14 cellular contexts compared by ENCODE assay signal in the genomic region with DNA sequence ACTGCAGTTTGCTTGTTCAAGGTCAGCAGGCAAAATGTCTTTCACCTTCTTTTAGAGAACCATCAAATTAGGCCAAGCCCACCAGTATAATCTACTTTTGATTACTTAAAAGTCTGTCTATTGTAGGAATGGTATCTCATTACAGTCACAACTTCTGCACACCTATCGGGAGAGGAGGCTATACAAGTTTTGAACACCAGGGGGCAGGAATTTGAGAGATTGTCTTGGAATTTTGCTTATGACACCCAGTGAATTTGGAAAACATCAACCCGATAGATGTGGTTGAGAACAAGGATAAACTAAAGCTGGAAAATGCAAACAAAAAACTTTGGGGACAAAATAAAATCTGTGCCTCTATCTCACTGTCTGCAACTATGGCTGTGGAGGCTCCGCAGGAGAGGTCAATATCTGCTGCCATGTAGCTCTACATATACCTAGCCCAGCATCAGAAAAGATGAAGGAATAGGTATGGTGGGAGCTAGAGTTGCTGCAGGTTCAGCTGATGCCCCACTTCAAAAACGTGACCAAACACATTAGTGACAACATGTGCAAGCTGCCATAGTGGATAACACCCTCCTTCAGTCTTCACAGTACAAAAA.
DNase-seq lines count a peak whose midpoint lies in the region; ATAC-seq and TF ChIP-seq lines count a peak whose summit lies in the region.
"Had no signal": no experiment of that assay in that cellular context is flagged by ENCODE, and none has a peak within 500 bp of the region (broad histone marks: within the 10 kb centered on the region; RNA-seq: fewer than 3 reads in every experiment).

No MANE protein-coding gene starts in this region.

- POLR2A ChIA-PET in MCF 10A (lab: Yijun Ruan, JAX) = interaction anchor here (0.8 kb wide), 1 partner anchor 233 kb away, joined by 3 read pairs; no protein-coding TSS in a partner anchor
- POLR2A ChIA-PET in OCI-LY7 (lab: Charles Lee) = no interaction called here

- no peaks in the 10 kb centered on the region for H3K9me2 ChIP-seq in OCI-LY7 (ENCODE audit: insufficient read depth, low read length)

- H3K4me2 ChIP-seq in OCI-LY7 (ENCODE audit: low read length) = no peak overlapping the region

- peak; percentile 58 for DNase-seq in MCF 10A (ENCODE audit: unreplicated experiment)
- no peak for DNase-seq in breast epithelium (ENCODE audit: low spot score in 2 of 2)
- DNase-seq in OCI-LY7 (ENCODE audit: low spot score) = peak; percentile 1
- peak; percentile 6 for DNase-seq in glomerular visceral epithelial cell (ENCODE audit: extremely low spot score)
- DNase-seq in lower leg skin (ENCODE audit: low spot score in 2 of 2) = no peak
- DNase-seq in anterior cingulate cortex (lab: John Stamatoyannopoulos, UW) = no peak
- DNase-seq: NCI-H2081 treated with DMSO at 0.1 percent for 48 hours; stimulated activated CD4-positive, alpha-beta T cell treated with anti-CD3 and anti-CD28 coated beads, Interleukin-2, amount 100 ng/mL, for 48 hours; transverse colon had no signal

- no peak overlapping the region for H3K27ac Mint-ChIP-seq in MCF 10A (ENCODE audit: low read depth, unreplicated experiment)
- H3K27ac Mint-ChIP-seq: activated naive CD8-positive, alpha-beta T cell; B cell had no signal

- no peaks in the 10 kb centered on the region for H3K27me3 Mint-ChIP-seq in MCF 10A (ENCODE audit: insufficient read depth, unreplicated experiment)
- H3K27me3 Mint-ChIP-seq: activated naive CD8-positive, alpha-beta T cell; B cell had no signal

- H3K36me3 ChIP-seq in breast epithelium (no peaks in the 10 kb centered on the region), OCI-LY7 (ENCODE audit: insufficient read depth, low read length) (no peaks in the 10 kb centered on the region)
- H3K36me3 ChIP-seq: transverse colon had no signal

- no peaks in the 10 kb centered on the region for H3K9me3 Mint-ChIP-seq in MCF 10A (ENCODE audit: unreplicated experiment)

- H3K4me3 ChIP-seq in breast epithelium (no peak overlapping the region), OCI-LY7 (ENCODE audit: low read depth, low read length, poor library complexity, severe bottlenecking) (no peak overlapping the region), lower leg skin (ENCODE audit: low read depth, poor library complexity, severe bottlenecking) (no peak overlapping the region)
- H3K4me3 ChIP-seq: mucosa of descending colon, transverse colon had no signal

- H2AFZ ChIP-seq in OCI-LY7 (ENCODE audit: low read length) = no peak overlapping the region

- intact Hi-C loops in MCF 10A (cut with micrococcal nuclease) (loop anchor here (1.0 kb wide), 1 partner anchor 232 kb away; no protein-coding TSS in a partner anchor), breast epithelium (cut with DNase I; ENCODE audit: low total_unique reads) (no loop called here), OCI-LY7 (cut with micrococcal nuclease; ENCODE audit: unreplicated experiment) (no loop called here), lower leg skin (cut with DNase I; ENCODE audit: low total_unique reads) (no loop called here)

- no peak overlapping the region for H3K4me3 Mint-ChIP-seq in MCF 10A (ENCODE audit: unreplicated experiment)
- H3K4me3 Mint-ChIP-seq: activated naive CD8-positive, alpha-beta T cell; B cell had no signal

- 68 to 83% methylated on average over 4 of the region's 4 CpGs for WGBS in lower leg skin, 2 donors

- TF ChIP-seq CTCF in MCF 10A (IDR thresholded peaks at IDR 0.05; ENCODE audit: unreplicated experiment) (peak; percentile 56), breast epithelium (IDR thresholded peaks at IDR 0.05) (no peak), OCI-LY7 (conservative IDR thresholded peaks at IDR 0.05; ENCODE audit: low read length) (peak; percentile 71), lower leg skin (IDR thresholded peaks at IDR 0.05) (no peak)

- H3K4me1 Mint-ChIP-seq in MCF 10A (ENCODE audit: insufficient read depth, unreplicated experiment) = no peaks in the 10 kb centered on the region
- H3K4me1 Mint-ChIP-seq: B cell had no signal

- TF ChIP-seq POLR2A in breast epithelium (IDR thresholded peaks at IDR 0.05) (no peak), lower leg skin (IDR thresholded peaks at IDR 0.05) (no peak)

- H3K4me1 ChIP-seq in breast epithelium = no peaks in the 10 kb centered on the region
- no peaks in the 10 kb centered on the region for H3K4me1 ChIP-seq in OCI-LY7 (ENCODE audit: insufficient read depth, low read length, poor library complexity, severe bottlenecking)
- H3K4me1 ChIP-seq: transverse colon had no signal

- H3K79me2 ChIP-seq in OCI-LY7 (ENCODE audit: insufficient read depth, low read depth, low read length) = no peaks in the 10 kb centered on the region

- CTCF ChIA-PET in MCF 10A (lab: Yijun Ruan, JAX) = interaction anchor here (0.6 to 2.7 kb wide), 37 partner anchors 9 to 541 kb away, joined by 3 to 17 read pairs (median 3); no protein-coding TSS in a partner anchor
- CTCF ChIA-PET in OCI-LY7 (lab: Charles Lee; ENCODE audit: unreplicated experiment) = no interaction called here

- H3K36me3 Mint-ChIP-seq in MCF 10A (ENCODE audit: insufficient read depth, unreplicated experiment) = no peaks in the 10 kb centered on the region
- H3K36me3 Mint-ChIP-seq: activated naive CD8-positive, alpha-beta T cell had no signal

- H4K20me1 ChIP-seq in OCI-LY7 (ENCODE audit: insufficient read depth, low read length) = no peaks in the 10 kb centered on the region

- no peaks in the 10 kb centered on the region for H3K27me3 ChIP-seq in breast epithelium
- H3K27me3 ChIP-seq: transverse colon had no signal

- H3K9me3 ChIP-seq in breast epithelium (no peaks in the 10 kb centered on the region), OCI-LY7 (ENCODE audit: low read length) (no peaks in the 10 kb centered on the region)
- H3K9me3 ChIP-seq: mucosa of descending colon, transverse colon had no signal

- no peak for ATAC-seq in HG03280 (IDR thresholded peaks at IDR 0.05; ENCODE audit: unreplicated experiment)
- ATAC-seq in HG03565 (IDR thresholded peaks at IDR 0.05; ENCODE audit: unreplicated experiment) = no peak
- ATAC-seq: mucosa of descending colon had no signal

- BruUV-seq in MCF 10A (replicated peaks; lab: Mats Ljungman, UMichigan) = no TSS peak
- BruUV-seq in OCI-LY7 (replicated peaks; lab: Mats Ljungman, UMichigan) = no TSS peak

- H3K27ac ChIP-seq in breast epithelium = no peak overlapping the region
- H3K27ac ChIP-seq in OCI-LY7 (ENCODE audit: low read depth, low read length, poor library complexity, severe bottlenecking) = no peak overlapping the region
- H3K27ac ChIP-seq: transverse colon had no signal

Comparison
In these comparisons a context has a peak if more than half of its experiments do, and no peak if none do; other contexts are left out.
1. DNase-seq: peak in MCF 10A (single experiment), OCI-LY7 (single experiment) and glomerular visceral epithelial cell (single experiment); none in breast epithelium (0 of 2), lower leg skin (0 of 2) and anterior cingulate cortex (0 of 58).
2. CTCF ChIP-seq: peak in MCF 10A (single experiment) and OCI-LY7 (single experiment); none in breast epithelium (0 of 3) and lower leg skin (0 of 3).